23 cellular contexts compared by ENCODE assay signal in genomic region chr4:34178476-34178875, GRCh38.
DNase-seq lines count a peak whose midpoint lies in the region; ATAC-seq, FAIRE-seq and TF ChIP-seq lines count a peak whose summit lies in the region.
"Had no signal": no experiment of that assay in that cellular context is flagged by ENCODE, and none has a peak within 500 bp of the region (broad histone marks: within the 10 kb centered on the region; RNA-seq: fewer than 3 reads in every experiment).

No MANE protein-coding gene starts in this region.

- no peak for TF ChIP-seq POLR2A in H1 (IDR thresholded peaks at IDR 0.05; ENCODE audit: control extremely low read depth in 1 of 2, low read depth in 2 of 2, low read length in 2 of 2)

- H3K4me2 ChIP-seq in H1 (ENCODE audit: insufficient read depth in 1 of 2, low read depth in 2 of 2, low read length in 2 of 2): no peak overlapping the region

- no peak overlapping the region for H2AK5ac ChIP-seq in H1 (ENCODE audit: low read depth, low read length)

- no peak overlapping the region for H3K9ac ChIP-seq in H1 (replicated peaks in 1 of 4; ENCODE audit: extremely low read depth in 1 of 4, low read depth in 3 of 4, low read length in 3 of 4)

- CTCF ChIA-PET in H1 (lab: Charles Lee; ENCODE audit: partially characterized antibody): interaction anchor here (1.7 kb wide), 1 partner anchor 24 kb away, joined by 4 read pairs; no protein-coding TSS in a partner anchor

- no peak for TF ChIP-seq RAD21 in H1 (IDR thresholded peaks at IDR 0.05 in 1 of 2, conservative IDR thresholded peaks at IDR 0.05 in 1 of 2; ENCODE audit: low read depth in 2 of 2, low read length in 2 of 2)

- no peak overlapping the region for H3K56ac ChIP-seq in H1 (replicated peaks; ENCODE audit: insufficient read length, low read depth, low read length)

- H3K79me1 ChIP-seq in H1 (ENCODE audit: low read depth, low read length): no peaks in the 10 kb centered on the region

- H2AFZ ChIP-seq in H1 (ENCODE audit: low read length): no peak overlapping the region

- ATAC-seq in HG02885 (IDR thresholded peaks at IDR 0.05; ENCODE audit: poor library complexity, unreplicated experiment) (no peak), GM19397 (IDR thresholded peaks at IDR 0.05; ENCODE audit: unreplicated experiment) (no peak)
- ATAC-seq: GM12878, HepG2 had no signal

- H2BK12ac ChIP-seq in H1 (ENCODE audit: low read depth, low read length): no peak overlapping the region

- no peak overlapping the region for H4K5ac ChIP-seq in H1 (ENCODE audit: insufficient read length, low read depth, low read length)

- TF ChIP-seq EP300 in H1 (IDR thresholded peaks at IDR 0.05; ENCODE audit: borderline replicate concordance in 1 of 2, low read depth in 2 of 2, low read length in 2 of 2): no peak

- no peaks in the 10 kb centered on the region for H3K23me2 ChIP-seq in H1 (ENCODE audit: low read depth, low read length)

- no peak overlapping the region for H4K91ac ChIP-seq in H1 (replicated peaks; ENCODE audit: insufficient read length, low read length)

- peak; percentile 4 for DNase-seq in AG10803 (ENCODE audit: low read depth)
- peak; percentile 35 for DNase-seq in M059J (ENCODE audit: low read depth)
- DNase-seq in H1 (ENCODE audit: low read depth in 1 of 2, low spot score in 2 of 2): no peak
- peak; percentile 86 for DNase-seq in kidney tubule cell (ENCODE audit: low spot score)
- no peak for DNase-seq in occipital lobe (lab: John Stamatoyannopoulos, UW)
- no peak for DNase-seq in stimulated activated CD4-positive, alpha-beta T cell treated with anti-CD3 and anti-CD28 coated beads, Interleukin-4, amount 100 ng/mL, for 24 hours
- DNase-seq: 8988T; BE2C; C1 segment of cervical spinal cord; CD4-positive, CD25-positive, alpha-beta regulatory T cell; CD8-positive, alpha-beta memory T cell; COR-L47; DMS 273 treated with DMSO at 0.1 percent for 48 hours; DMS53; DND-41; EL; KG1 had no signal

- H3K18ac ChIP-seq in H1 (ENCODE audit: extremely low read depth, low read length): no peak overlapping the region

- no peak overlapping the region for H3K27ac ChIP-seq in H1 (ENCODE audit: low read depth, low read length)

- POLR2A ChIA-PET in H1 (lab: Charles Lee; ENCODE audit: partially characterized antibody): no interaction called here

- H2BK15ac ChIP-seq in H1 (ENCODE audit: low read length): no peak overlapping the region

- H2BK20ac ChIP-seq in H1 (ENCODE audit: low read length): no peak overlapping the region

- H4K8ac ChIP-seq in H1 (ENCODE audit: extremely low read depth, insufficient read depth, low read length): no peak overlapping the region

- no peaks in the 10 kb centered on the region; a peak in 2 of 7 replicates for H3K4me1 ChIP-seq in H1 (replicated peaks in 1 of 4; ENCODE audit: control insufficient read depth in 3 of 4, insufficient read depth in 4 of 4, low read length in 3 of 4)
- H3K4me1 ChIP-seq: BE2C, HAP-1 had no signal

- no peak overlapping the region for H3K14ac ChIP-seq in H1 (ENCODE audit: insufficient read length)

- H3K23ac ChIP-seq in H1 (ENCODE audit: insufficient read length): no peak overlapping the region

- H3K9me3 ChIP-seq in H1 (ENCODE audit: insufficient read depth in 2 of 2, low read depth in 1 of 2, low read length in 1 of 2): no peaks in the 10 kb centered on the region
- H3K9me3 ChIP-seq: BE2C, HAP-1 had no signal

- no peak overlapping the region for H3K4ac ChIP-seq in H1 (replicated peaks; ENCODE audit: insufficient read length, low read depth, low read length)

- no peaks in the 10 kb centered on the region for H3K79me2 ChIP-seq in H1 (ENCODE audit: control insufficient read depth in 1 of 2, insufficient read depth in 2 of 2, low read length in 2 of 2)

- no peaks in the 10 kb centered on the region for H4K20me1 ChIP-seq in H1 (replicated peaks in 1 of 2; ENCODE audit: control insufficient read depth in 1 of 2, insufficient read depth in 2 of 2, low read length in 2 of 2)

- H2BK5ac ChIP-seq in H1 (ENCODE audit: low read depth, low read length): no peak overlapping the region

- no peaks in the 10 kb centered on the region for H3K27me3 ChIP-seq in H1 (replicated peaks in 1 of 4; ENCODE audit: control insufficient read depth in 3 of 4, extremely low read depth in 1 of 4, insufficient read depth in 3 of 4, low read length in 3 of 4)
- H3K27me3 ChIP-seq: BE2C had no signal

- TF ChIP-seq CTCF in AG10803 (conservative IDR thresholded peaks at IDR 0.05; ENCODE audit: low read length) (no peak), H1 (IDR thresholded peaks at IDR 0.05; ENCODE audit: control extremely low read depth in 1 of 3, insufficient read depth in 1 of 3, low read depth in 1 of 3, low read length in 3 of 3) (no peak)

- no peaks in the 10 kb centered on the region for H3K36me3 ChIP-seq in H1 (ENCODE audit: control insufficient read depth in 2 of 4, insufficient read depth in 4 of 4, low read length in 3 of 4)
- H3K36me3 ChIP-seq: BE2C, HAP-1 had no signal

- FAIRE-seq in H1 (lab: Jason Lieb, UNC): no peak
- FAIRE-seq: GM12878, GM19239, HepG2 had no signal

- H2BK120ac ChIP-seq in H1 (replicated peaks; ENCODE audit: low read depth, low read length): no peak overlapping the region

- no peak overlapping the region for H3K4me3 ChIP-seq in AG10803 (ENCODE audit: low read length)
- no peak overlapping the region for H3K4me3 ChIP-seq in H1 (ENCODE audit: extremely low read depth in 1 of 4, insufficient read depth in 2 of 4, low read depth in 3 of 4, low read length in 4 of 4)
- H3K4me3 ChIP-seq: GM12878, HAP-1 had no signal

TF ChIP-seq in H1, 55 proteins besides CTCF, POLR2A, EP300 and RAD21:
- TF ChIP-seq TEAD4 (IDR thresholded peaks at IDR 0.05; ENCODE audit: low read depth, low read length) (0 out of 2 replicates have a peak, but pooled peaks have one; percentile 28), SP1 (IDR thresholded peaks at IDR 0.05; ENCODE audit: low read depth, low read length) (no peak)

Comparison
In these comparisons a context has a peak if more than half of its experiments do, and no peak if none do; other contexts are left out.
1. DNase-seq: peak in AG10803 (single experiment), M059J (single experiment) and kidney tubule cell (single experiment); none in H1 (0 of 2), occipital lobe (single experiment) and stimulated activated CD4-positive, alpha-beta T cell treated with anti-CD3 and anti-CD28 coated beads, Interleukin-4, amount 100 ng/mL, for 24 hours (single experiment).